Comparison of ENCODE assay signal across 16 cellular contexts in genomic region chr16:15699819-15700218, GRCh38.
"Had no signal": no experiment of that assay in that cellular context is flagged by ENCODE, and none has a peak within 500 bp of the region (broad histone marks: within the 10 kb centered on the region; RNA-seq: fewer than 3 reads in every experiment).

No MANE protein-coding gene starts in this region.

- H3K27ac ChIP-seq: coronary artery, right atrium auricular region had no signal

- H3K9me3 ChIP-seq: heart left ventricle, right atrium auricular region had no signal

- H3K4me1 Mint-ChIP-seq: endodermal cell, nephron had no signal

- H3K27me3 Mint-ChIP-seq: naive B cell had no signal

- H3K4me3 ChIP-seq: coronary artery, heart left ventricle, lung, right atrium auricular region had no signal

- H3K27me3 ChIP-seq: heart left ventricle, right atrium auricular region had no signal

- DNase-seq: effector CD4-positive, alpha-beta T cell; endodermal cell; heart left ventricle; hippocampal formation; left colon; left ventricle myocardium superior; mesendoderm; naive B cell; small intestine; stimulated activated CD4-positive, alpha-beta T cell treated with anti-CD3 and anti-CD28 coated beads, Interleukin-12 subunit alpha, Interleukin-12 subunit beta, amount 100 ng/mL, for 4 hours; stimulated activated naive CD4-positive, alpha-beta T cell treated with Interleukin-2 at 50 U/mL for 16 hours; trophoblast cell had no signal

- ATAC-seq: heart left ventricle, left colon, left ventricle myocardium superior had no signal

- H3K4me1 ChIP-seq: right atrium auricular region had no signal

- H3K9me3 Mint-ChIP-seq: endodermal cell, naive B cell, nephron had no signal

- H3K27ac Mint-ChIP-seq: endodermal cell, nephron had no signal

- H3K4me3 Mint-ChIP-seq: endodermal cell, naive B cell, nephron had no signal
